In the genomic region with DNA sequence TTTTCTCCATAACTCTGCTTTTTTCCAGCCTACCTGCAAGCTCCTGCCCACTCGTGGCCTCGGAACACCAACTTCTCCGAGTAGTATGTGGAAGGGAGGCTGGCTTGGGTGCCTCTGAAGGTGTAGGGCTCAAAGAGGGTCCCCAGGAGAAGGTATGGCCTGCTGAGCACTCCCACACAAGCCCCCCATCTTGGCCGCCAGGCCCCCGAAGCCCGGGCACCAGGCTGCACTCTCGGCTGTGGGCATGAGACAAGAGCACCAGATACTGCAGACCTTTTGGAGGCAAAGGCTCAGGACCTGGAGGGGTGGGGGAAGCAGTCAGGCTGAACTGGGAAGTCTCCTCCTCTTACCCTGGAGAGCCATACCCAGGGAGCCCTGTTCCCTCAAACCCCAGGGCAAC, we compare ENCODE assay signal across 1 cellular context.
TF ChIP-seq lines count a peak whose summit lies in the region.

No MANE protein-coding gene starts in this region.

TF ChIP-seq in HepG2, 621 proteins besides CTCF, POLR2A, EP300 and RAD21:
- TF ChIP-seq NFE2 (CRISPR knock-in tag; IDR thresholded peaks at IDR 0.05): no peak
- no peak for TF ChIP-seq ZNF619 (CRISPR knock-in tag; IDR thresholded peaks at IDR 0.05)
- no peak for TF ChIP-seq SP2 (CRISPR knock-in tag; IDR thresholded peaks at IDR 0.05)
- TF ChIP-seq KDM6A (CRISPR knock-in tag; IDR thresholded peaks at IDR 0.05; ENCODE audit: low read depth): no peak
- TF ChIP-seq ZNF816 (CRISPR knock-in tag; IDR thresholded peaks at IDR 0.05; ENCODE audit: borderline replicate concordance): no peak
- TF ChIP-seq NKX3-1 (CRISPR knock-in tag; IDR thresholded peaks at IDR 0.05): no peak
- no peak for TF ChIP-seq ZSCAN25 (CRISPR knock-in tag; IDR thresholded peaks at IDR 0.05)
- TF ChIP-seq HOXA7 (CRISPR knock-in tag; IDR thresholded peaks at IDR 0.05): no peak
- TF ChIP-seq ZNF629 (CRISPR knock-in tag; conservative IDR thresholded peaks at IDR 0.05): no peak
- TF ChIP-seq, protein P1, sequence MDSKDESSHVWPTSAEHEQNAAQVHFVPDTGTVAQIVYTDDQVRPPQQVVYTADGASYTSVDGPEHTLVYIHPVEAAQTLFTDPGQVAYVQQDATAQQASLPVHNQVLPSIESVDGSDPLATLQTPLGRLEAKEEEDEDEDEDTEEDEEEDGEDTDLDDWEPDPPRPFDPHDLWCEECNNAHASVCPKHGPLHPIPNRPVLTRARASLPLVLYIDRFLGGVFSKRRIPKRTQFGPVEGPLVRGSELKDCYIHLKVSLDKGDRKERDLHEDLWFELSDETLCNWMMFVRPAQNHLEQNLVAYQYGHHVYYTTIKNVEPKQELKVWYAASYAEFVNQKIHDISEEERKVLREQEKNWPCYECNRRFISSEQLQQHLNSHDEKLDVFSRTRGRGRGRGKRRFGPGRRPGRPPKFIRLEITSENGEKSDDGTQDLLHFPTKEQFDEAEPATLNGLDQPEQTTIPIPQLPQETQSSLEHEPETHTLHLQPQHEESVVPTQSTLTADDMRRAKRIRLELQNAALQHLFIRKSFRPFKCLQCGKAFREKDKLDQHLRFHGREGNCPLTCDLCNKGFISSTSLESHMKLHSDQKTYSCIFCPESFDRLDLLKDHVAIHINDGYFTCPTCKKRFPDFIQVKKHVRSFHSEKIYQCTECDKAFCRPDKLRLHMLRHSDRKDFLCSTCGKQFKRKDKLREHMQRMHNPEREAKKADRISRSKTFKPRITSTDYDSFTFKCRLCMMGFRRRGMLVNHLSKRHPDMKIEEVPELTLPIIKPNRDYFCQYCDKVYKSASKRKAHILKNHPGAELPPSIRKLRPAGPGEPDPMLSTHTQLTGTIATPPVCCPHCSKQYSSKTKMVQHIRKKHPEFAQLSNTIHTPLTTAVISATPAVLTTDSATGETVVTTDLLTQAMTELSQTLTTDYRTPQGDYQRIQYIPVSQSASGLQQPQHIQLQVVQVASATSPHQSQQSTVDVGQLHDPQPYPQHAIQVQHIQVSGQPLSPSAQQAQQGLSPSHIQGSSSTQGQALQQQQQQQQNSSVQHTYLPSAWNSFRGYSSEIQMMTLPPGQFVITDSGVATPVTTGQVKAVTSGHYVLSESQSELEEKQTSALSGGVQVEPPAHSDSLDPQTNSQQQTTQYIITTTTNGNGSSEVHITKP (CRISPR knock-in tag; IDR thresholded peaks at IDR 0.05; ENCODE audit: low read depth): no peak
- TF ChIP-seq SMC3 (IDR thresholded peaks at IDR 0.05; ENCODE audit: low read length): no peak
- no peak for TF ChIP-seq ZNF670 (CRISPR knock-in tag; IDR thresholded peaks at IDR 0.05; ENCODE audit: borderline replicate concordance)
- no peak for TF ChIP-seq ZNF564 (CRISPR knock-in tag; IDR thresholded peaks at IDR 0.05)
- no peak for TF ChIP-seq CCAR2 (optimal IDR thresholded peaks at IDR 0.05; ENCODE audit: low read depth, low read length)
- TF ChIP-seq SRSF4 (IDR thresholded peaks at IDR 0.05; ENCODE audit: low read depth, low read length, poor library complexity, severe bottlenecking): no peak
- no peak for TF ChIP-seq NAIF1 (CRISPR knock-in tag; IDR thresholded peaks at IDR 0.05; ENCODE audit: borderline replicate concordance)
TF ChIP-seq in HepG2: peak in this region for 0.
